Comparison of ENCODE assay signal across 34 cellular contexts in the genomic region with DNA sequence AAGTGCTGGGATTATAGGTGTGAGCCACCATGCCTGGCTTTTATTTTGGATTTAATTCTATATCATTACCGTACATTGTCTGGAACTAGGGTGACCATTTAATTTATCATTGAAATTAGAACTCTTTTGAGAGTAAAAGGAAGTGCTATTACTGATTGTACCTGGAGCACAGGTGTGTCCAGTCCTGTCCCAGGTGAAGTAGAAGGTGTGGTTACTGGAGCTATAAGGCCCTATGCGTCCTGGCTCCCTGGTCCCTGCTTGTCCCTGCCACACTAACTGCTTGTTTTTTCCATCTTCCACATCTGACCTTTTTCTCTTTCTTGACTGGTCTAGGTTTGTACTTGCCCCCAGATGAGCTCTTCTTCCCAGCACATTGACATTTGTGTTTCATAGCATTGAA.
"Had no signal": no experiment of that assay in that cellular context is flagged by ENCODE, and none has a peak within 500 bp of the region (broad histone marks: within the 10 kb centered on the region; RNA-seq: fewer than 3 reads in every experiment).

No MANE protein-coding gene starts in this region.

- H3K36me3 ChIP-seq: MG63 had no signal

- H3K9me3 ChIP-seq: MG63 had no signal

- DNase-seq: Karpas-422, Kasumi-1, KG1, MG63, MM.1S, MV-4-11, NCI-H1048, NCI-H1092, NCI-H1092 treated with DMSO at 0.1 percent for 48 hours, NCI-H1105, NCI-H1105 treated with DMSO at 0.1 percent for 48 hours, NCI-H1417, NCI-H1417 treated with DMSO at 0.1 percent for 48 hours, NCI-H1436, NCI-H1436 treated with DMSO at 0.1 percent for 48 hours, NCI-H146, NCI-H1694, NCI-H1694 treated with DMSO at 0.1 percent for 48 hours, NCI-H187, NCI-H187 treated with DMSO at 0.1 percent for 48 hours, NCI-H1930, NCI-H2029, NCI-H2029 treated with DMSO at 0.1 percent for 48 hours, NCI-H2081, NCI-H2081 treated with DMSO at 0.1 percent for 48 hours, NCI-H2107, NCI-H2171, NCI-H2171 treated with DMSO at 0.1 percent for 48 hours, NCI-H2227 treated with DMSO at 0.1 percent for 48 hours, NCI-H226, NCI-H345, NCI-H446, NCI-H446 treated with DMSO at 0.1 percent for 48 hours, NCI-H510A had no signal

- H3K4me3 ChIP-seq: MG63 had no signal
